31 cellular contexts compared by ENCODE assay signal in genomic region chr6:141452354-141452686, GRCh38.
DNase-seq lines count a peak whose midpoint lies in the region; ATAC-seq, FAIRE-seq and TF ChIP-seq lines count a peak whose summit lies in the region.
"Had no signal": no experiment of that assay in that cellular context is flagged by ENCODE, and none has a peak within 500 bp of the region (broad histone marks: within the 10 kb centered on the region; RNA-seq: fewer than 3 reads in every experiment).

No MANE protein-coding gene starts in this region.

- H3K4me1 ChIP-seq in ACC112 (ENCODE audit: control insufficient read depth, insufficient read depth, low read length, unreplicated experiment), result peaks cover 29% of the 10 kb centered on the region
- peaks cover 14% of the 10 kb centered on the region for H3K4me1 ChIP-seq in HUES6 (ENCODE audit: control insufficient read depth, insufficient read depth, low read length)
- peaks cover 19% of the 10 kb centered on the region for H3K4me1 ChIP-seq in adipocyte (ENCODE audit: control insufficient read depth, insufficient read depth, low read length)
- H3K4me1 ChIP-seq in keratinocyte (ENCODE audit: control insufficient read depth, extremely low read depth, insufficient read depth, low read length), result peaks cover 21% of the 10 kb centered on the region
- no peaks in the 10 kb centered on the region for H3K4me1 ChIP-seq in pancreas
- H3K4me1 ChIP-seq in esophagus squamous epithelium, result no peaks in the 10 kb centered on the region
- H3K4me1 ChIP-seq: esophagus muscularis mucosa, left lung, transverse colon had no signal

- TF ChIP-seq POLR2A in esophagus squamous epithelium (IDR thresholded peaks at IDR 0.05), result no peak

- H3K9ac ChIP-seq in HUES6 (ENCODE audit: low read length) (no peak overlapping the region), adipocyte (ENCODE audit: low read length) (peak overlapping the region; percentile 53), keratinocyte (ENCODE audit: control insufficient read depth, extremely low read depth, insufficient read depth, low read length) (no peak overlapping the region)
- H3K9ac ChIP-seq: KMS-11 had no signal

- H2AFZ ChIP-seq in ACC112 (ENCODE audit: low read length, unreplicated experiment), result peak overlapping the region; percentile 23
- H2AFZ ChIP-seq in keratinocyte (ENCODE audit: control insufficient read depth, low read length), result peak overlapping the region; percentile 23
- H2AFZ ChIP-seq: GM23338 had no signal

- H3K4me3 ChIP-seq in ACC112 (ENCODE audit: low read depth, low read length) (0 out of 2 replicates have a peak overlapping the region, but pooled peaks have one; percentile 7), HUES6 (ENCODE audit: low read depth, low read length) (no peak overlapping the region), adipocyte (ENCODE audit: low read length) (no peak overlapping the region), keratinocyte (ENCODE audit: control insufficient read depth in 2 of 3, extremely low read depth in 1 of 3, insufficient read depth in 2 of 3, low read depth in 1 of 3, low read length in 3 of 3) (no peak overlapping the region), pancreas (no peak overlapping the region), esophagus squamous epithelium (no peak overlapping the region)
- H3K4me3 ChIP-seq: esophagus muscularis mucosa, GM23338, left lung, skin epidermis, transverse colon had no signal

- H3K4me2 ChIP-seq in keratinocyte (ENCODE audit: control insufficient read depth, extremely low read depth, insufficient read depth, low read depth, low read length), result peak overlapping the region; percentile 57
- H3K4me2 ChIP-seq: GM23338, KMS-11 had no signal

- no peaks in the 10 kb centered on the region for H4K20me1 ChIP-seq in keratinocyte (ENCODE audit: control insufficient read depth, extremely low read depth, insufficient read depth, low read length)

- H3K9me3 ChIP-seq in HUES6 (ENCODE audit: control insufficient read depth, insufficient read depth, low read depth, low read length), result peaks cover 5% of the 10 kb centered on the region; the same call in 1 of the 2 replicates
- no peaks in the 10 kb centered on the region for H3K9me3 ChIP-seq in adipocyte (ENCODE audit: control insufficient read depth, low read length)
- no peaks in the 10 kb centered on the region for H3K9me3 ChIP-seq in keratinocyte (ENCODE audit: control insufficient read depth, low read depth, low read length)
- no peaks in the 10 kb centered on the region for H3K9me3 ChIP-seq in pancreas
- no peaks in the 10 kb centered on the region for H3K9me3 ChIP-seq in esophagus squamous epithelium
- H3K9me3 ChIP-seq: esophagus muscularis mucosa, left lung, transverse colon had no signal

- dilution Hi-C loops in keratinocyte (cut with MboI; ENCODE audit: extremely low pct_ligation_motif_present, low sequenced_read_pairs), result no loop called here

- FAIRE-seq in keratinocyte (lab: Jason Lieb, UNC), result no peak
- no peak for FAIRE-seq in pancreas (lab: Jason Lieb, UNC)
- FAIRE-seq: bronchial epithelial cell, colon, HTR-8/SVneo, TTC549 had no signal

- H3K79me2 ChIP-seq in ACC112 (ENCODE audit: control insufficient read depth, insufficient read depth, low read length, unreplicated experiment), result no peaks in the 10 kb centered on the region
- no peaks in the 10 kb centered on the region for H3K79me2 ChIP-seq in keratinocyte (ENCODE audit: control insufficient read depth, insufficient read depth, low read length)

- H3K36me3 ChIP-seq in ACC112 (ENCODE audit: insufficient read depth, low read length) (no peaks in the 10 kb centered on the region), HUES6 (ENCODE audit: control insufficient read depth, insufficient read depth, low read length) (no peaks in the 10 kb centered on the region), adipocyte (ENCODE audit: control insufficient read depth, insufficient read depth, low read length, severe bottlenecking) (no peaks in the 10 kb centered on the region), keratinocyte (ENCODE audit: control insufficient read depth in 2 of 2, extremely low read depth in 1 of 2, insufficient read depth in 2 of 2, low read length in 2 of 2) (no peaks in the 10 kb centered on the region), pancreas (no peaks in the 10 kb centered on the region), esophagus squamous epithelium (no peaks in the 10 kb centered on the region)
- H3K36me3 ChIP-seq: esophagus muscularis mucosa, left lung, transverse colon had no signal

- DNase-seq in adipocyte (ENCODE audit: low read depth), result no peak
- no peak for DNase-seq in keratinocyte (ENCODE audit: low read depth, low spot score)
- DNase-seq in inferior parietal cortex (ENCODE audit: extremely low spot score), result no peak
- DNase-seq in pancreas, result no peak
- DNase-seq in esophagus squamous epithelium (lab: John Stamatoyannopoulos, UW), result no peak
- DNase-seq: activated CD4-positive, alpha-beta T cell treated with anti-CD3 and anti-CD28 coated beads, Interleukin-2, amount 50 U/mL, for 48 hours; activated CD8-positive, alpha-beta memory T cell treated with anti-CD3 and anti-CD28 coated beads, Interleukin-2, amount 50 U/mL, for 4 hours; activated naive CD4-positive, alpha-beta T cell treated with anti-CD3 and anti-CD28 coated beads, Interleukin-2, amount 10 ng/mL, durations not matched to agents 7 days and 5 days; amniotic stem cell; effector memory CD4-positive, alpha-beta T cell; hypothalamus; immature natural killer cell; left lung; naive thymus-derived CD4-positive, alpha-beta T cell; NCI-H1436 treated with DMSO at 0.1 percent for 48 hours; NCI-H2107; NCI-H524 treated with DMSO at 0.1 percent for 48 hours; T-cell; transverse colon had no signal

- peak overlapping the region; percentile 94 for H3K27ac ChIP-seq in ACC112 (ENCODE audit: low read depth, low read length)
- peak overlapping the region; percentile 59; the same call in 1 of the 2 replicates for H3K27ac ChIP-seq in HUES6 (ENCODE audit: low read depth, low read length)
- peak overlapping the region; percentile 37 for H3K27ac ChIP-seq in keratinocyte (ENCODE audit: control insufficient read depth, insufficient read depth, low read length)
- no peak overlapping the region for H3K27ac ChIP-seq in pancreas
- no peak overlapping the region for H3K27ac ChIP-seq in esophagus squamous epithelium
- H3K27ac ChIP-seq: esophagus muscularis mucosa, KMS-11, left lung, transverse colon had no signal

- H3K27me3 ChIP-seq in ACC112 (ENCODE audit: insufficient read depth, low read length) (no peaks in the 10 kb centered on the region), HUES6 (ENCODE audit: control insufficient read depth, insufficient read depth, low read length) (no peaks in the 10 kb centered on the region), adipocyte (replicated peaks; ENCODE audit: control insufficient read depth, insufficient read depth, low read length) (no peaks in the 10 kb centered on the region), keratinocyte (ENCODE audit: control insufficient read depth, extremely low read depth, insufficient read depth, low read length) (no peaks in the 10 kb centered on the region), pancreas (no peaks in the 10 kb centered on the region), esophagus squamous epithelium (no peaks in the 10 kb centered on the region)
- H3K27me3 ChIP-seq: esophagus muscularis mucosa, left lung, transverse colon had no signal

- intact Hi-C loops in pancreas (cut with DNase I), result no loop called here
- intact Hi-C loops in esophagus squamous epithelium (cut with DNase I), result no loop called here

- no peaks in the 10 kb centered on the region for H3K9me1 ChIP-seq in keratinocyte (ENCODE audit: control insufficient read depth, extremely low read depth, insufficient read depth, low read length)

- ATAC-seq in pancreas, result no peak
- ATAC-seq in HG03378 (IDR thresholded peaks at IDR 0.05; ENCODE audit: unreplicated experiment), result no peak
- ATAC-seq: activated CD4-positive, CD25-positive, alpha-beta regulatory T cell treated with anti-CD3 and anti-CD28 coated beads, Interleukin-2, amount 50 U/mL, for 24 hours; left lung; naive thymus-derived CD4-positive, alpha-beta T cell; T-cell had no signal

- TF ChIP-seq CTCF in keratinocyte (optimal IDR thresholded peaks at IDR 0.05 in 1 of 3, IDR thresholded peaks at IDR 0.05 in 1 of 3, conservative IDR thresholded peaks at IDR 0.05 in 1 of 3; ENCODE audit: extremely low read depth in 1 of 3, insufficient read depth in 2 of 3, low read length in 3 of 3), result no peak
- no peak for TF ChIP-seq CTCF in pancreas (IDR thresholded peaks at IDR 0.05)
- no peak for TF ChIP-seq CTCF in esophagus squamous epithelium (IDR thresholded peaks at IDR 0.05)

Comparison
In these comparisons a context has a peak if more than half of its experiments do, and no peak if none do; other contexts are left out.
1. H3K27ac ChIP-seq: peak in ACC112 (single experiment), HUES6 (single experiment) and keratinocyte (single experiment); none in pancreas (0 of 4) and esophagus squamous epithelium (0 of 4).